Comparison of ENCODE assay signal across 18 cellular contexts in the genomic region with DNA sequence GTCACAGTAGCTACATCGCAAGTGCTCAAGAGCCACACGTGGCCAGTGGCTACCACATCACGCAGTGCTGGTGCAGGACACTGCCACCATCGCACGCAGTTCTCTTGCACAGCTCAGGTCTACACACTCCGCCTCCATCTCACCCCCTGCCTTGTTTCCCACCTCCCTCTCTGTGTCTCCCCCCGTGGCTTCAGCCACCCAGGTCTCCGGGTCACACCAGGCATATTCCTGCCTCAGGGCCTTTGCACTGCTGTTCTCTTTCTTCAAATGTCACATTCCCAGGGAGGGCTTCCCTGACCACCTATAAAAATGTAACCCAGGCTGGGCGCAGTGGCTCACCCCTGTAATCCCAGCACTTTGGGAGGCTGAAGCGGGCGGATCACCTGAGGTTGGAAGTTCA. TPM values are rescaled to one million over a fixed set of nuclear protein-coding genes. Genes with fewer than 3 reads are reported as not detected.
DNase-seq lines count a peak whose midpoint lies in the region; ATAC-seq, FAIRE-seq and TF ChIP-seq lines count a peak whose summit lies in the region.
"Had no signal": no experiment of that assay in that cellular context is flagged by ENCODE, and none has a peak within 500 bp of the region (broad histone marks: within the 10 kb centered on the region; RNA-seq: fewer than 3 reads in every experiment).

No MANE protein-coding gene starts in this region.

- H3K18ac ChIP-seq in H1 (ENCODE audit: extremely low read depth, low read length) (no peak overlapping the region), neuronal stem cell (ENCODE audit: low read length) (no peak overlapping the region)

- H3K36me3 ChIP-seq in OCI-LY7 (ENCODE audit: insufficient read depth, low read length) = no peaks in the 10 kb centered on the region
- no peaks in the 10 kb centered on the region for H3K36me3 ChIP-seq in H1 (ENCODE audit: control insufficient read depth in 2 of 4, insufficient read depth in 4 of 4, low read length in 3 of 4)
- no peaks in the 10 kb centered on the region for H3K36me3 ChIP-seq in neuronal stem cell (replicated peaks in 1 of 2; ENCODE audit: control insufficient read depth in 2 of 2, insufficient read depth in 2 of 2, low read length in 2 of 2)
- H3K36me3 ChIP-seq: colonic mucosa, prostate gland, tibial nerve had no signal

- H4K91ac ChIP-seq in H1 (replicated peaks; ENCODE audit: insufficient read length, low read length) (no peak overlapping the region), neuronal stem cell (ENCODE audit: low read depth, low read length, poor library complexity) (no peak overlapping the region)

- WGBS in H1 (ENCODE audit: extremely low coverage in 1 of 2, insufficient coverage in 1 of 2, insufficient read length in 1 of 2, insufficient replicate concordance in 2 of 2, low coverage in 1 of 2, low lambda C conversion rate in 2 of 2, missing lambda C conversion rate in 1 of 2), 2 experiments = 83% methylated on average over 11 of the region's 11 CpGs; no CpG with 5 or more reads in 1 of the 2 experiments
- no CpG with 5 or more reads among the region's 11 CpGs for WGBS in neuronal stem cell (ENCODE audit: extremely low coverage in 2 of 2, insufficient read length in 2 of 2, insufficient replicate concordance in 1 of 2), 2 donors

- H2BK12ac ChIP-seq in H1 (ENCODE audit: low read depth, low read length) (no peak overlapping the region), neuronal stem cell (ENCODE audit: low read length) (no peak overlapping the region)

- CTCF ChIA-PET in activated CD8-positive, alpha-beta memory T cell treated with anti-CD3 and anti-CD28 coated beads, Interleukin-2, amount 10 ng/mL, durations not matched to agents 7 days and 5 days (lab: Charles Lee) = interaction anchor here (0.8 to 8.2 kb wide), 9 partner anchors 8 to 139 kb away, joined by 3 to 71 read pairs (median 6); no protein-coding TSS in a partner anchor
- CTCF ChIA-PET in OCI-LY7 (lab: Charles Lee; ENCODE audit: unreplicated experiment) = no interaction called here
- CTCF ChIA-PET in H1 (lab: Charles Lee; ENCODE audit: partially characterized antibody) = interaction anchor here (0.6 to 15.2 kb wide), 31 partner anchors 9 to 170 kb away, joined by 3 to 254 read pairs (median 4); partner anchors contain the start of genes CCDC8 and PNMA8A
- CTCF ChIA-PET in activated CD4-positive, alpha-beta memory T cell treated with anti-CD3 and anti-CD28 coated beads, Interleukin-2, amount 10 ng/mL, durations not matched to agents 7 days and 5 days (lab: Charles Lee) = interaction anchor here (1.1 to 1.7 kb wide), 4 partner anchors 17 to 140 kb away, joined by 3 to 6 read pairs (median 4); no protein-coding TSS in a partner anchor

- H3K14ac ChIP-seq in H1 (ENCODE audit: insufficient read length) (no peak overlapping the region), neuronal stem cell (ENCODE audit: low read length) (no peak overlapping the region)

- H3K4me3 ChIP-seq in OCI-LY7 (ENCODE audit: low read depth, low read length, poor library complexity, severe bottlenecking) = no peak overlapping the region
- no peak overlapping the region for H3K4me3 ChIP-seq in H1 (ENCODE audit: extremely low read depth in 1 of 4, insufficient read depth in 2 of 4, low read depth in 3 of 4, low read length in 4 of 4)
- H3K4me3 ChIP-seq in neuronal stem cell (ENCODE audit: low read length in 2 of 2) = no peak overlapping the region
- H3K4me3 ChIP-seq: colonic mucosa, GM23248, tibial nerve had no signal

- TF ChIP-seq RAD21 in H1 (IDR thresholded peaks at IDR 0.05 in 1 of 2, conservative IDR thresholded peaks at IDR 0.05 in 1 of 2; ENCODE audit: low read depth in 2 of 2, low read length in 2 of 2) = no peak

- no peaks in the 10 kb centered on the region for H3K9me3 ChIP-seq in OCI-LY7 (ENCODE audit: low read length)
- no peaks in the 10 kb centered on the region for H3K9me3 ChIP-seq in H1 (ENCODE audit: insufficient read depth in 2 of 2, low read depth in 1 of 2, low read length in 1 of 2)
- H3K9me3 ChIP-seq in neuronal stem cell (replicated peaks in 1 of 2; ENCODE audit: control insufficient read depth in 2 of 2, insufficient read depth in 1 of 2, low read depth in 1 of 2, low read length in 2 of 2) = peaks cover 0 to 1% of the 10 kb centered on the region in 2 donors
- H3K9me3 ChIP-seq: colonic mucosa, prostate gland, tibial nerve had no signal

- H2BK120ac ChIP-seq in H1 (replicated peaks; ENCODE audit: low read depth, low read length) = no peak overlapping the region
- no peak overlapping the region for H2BK120ac ChIP-seq in neuronal stem cell (ENCODE audit: low read depth, low read length)

- H3K27me3 ChIP-seq in H1 (replicated peaks in 1 of 4; ENCODE audit: control insufficient read depth in 3 of 4, extremely low read depth in 1 of 4, insufficient read depth in 3 of 4, low read length in 3 of 4) = peaks cover 0 to 30% (median 19%) of the 10 kb centered on the region in 4 experiments; a peak in 6 of 7 replicates
- H3K27me3 ChIP-seq in neuronal stem cell (ENCODE audit: control insufficient read depth in 3 of 3, insufficient read depth in 3 of 3, low read depth in 1 of 3, low read length in 3 of 3) = peaks cover 0 to 36% (median 2%) of the 10 kb centered on the region in 3 experiments
- H3K27me3 ChIP-seq: colonic mucosa, foreskin keratinocyte had no signal

- POLR2A ChIA-PET in OCI-LY7 (lab: Charles Lee) = no interaction called here
- POLR2A ChIA-PET in H1 (lab: Charles Lee; ENCODE audit: partially characterized antibody) = interaction anchor here (1.6 to 4.4 kb wide), 2 partner anchors 10 to 86 kb away, joined by 3 to 28 read pairs; partner anchors contain the start of gene CCDC8
- POLR2A ChIA-PET in activated CD4-positive, alpha-beta memory T cell treated with anti-CD3 and anti-CD28 coated beads, Interleukin-2, amount 10 ng/mL, durations not matched to agents 7 days and 5 days (lab: Charles Lee) = no interaction called here

- peak; percentile 16 for ATAC-seq in activated CD8-positive, alpha-beta memory T cell treated with anti-CD3 and anti-CD28 coated beads, Interleukin-2, amount 10 ng/mL, durations not matched to agents 7 days and 5 days
- no peak for ATAC-seq in GM18517 (IDR thresholded peaks at IDR 0.05; ENCODE audit: unreplicated experiment)
- ATAC-seq: foreskin keratinocyte had no signal

- no peaks in the 10 kb centered on the region for H3K79me2 ChIP-seq in OCI-LY7 (ENCODE audit: insufficient read depth, low read depth, low read length)
- no peaks in the 10 kb centered on the region for H3K79me2 ChIP-seq in H1 (ENCODE audit: control insufficient read depth in 1 of 2, insufficient read depth in 2 of 2, low read length in 2 of 2)

- H4K8ac ChIP-seq in H1 (ENCODE audit: extremely low read depth, insufficient read depth, low read length) = no peak overlapping the region
- H4K8ac ChIP-seq in neuronal stem cell (ENCODE audit: low read depth, low read length) = no peak overlapping the region

- BruUV-seq in OCI-LY7 (replicated peaks; lab: Mats Ljungman, UMichigan) = no TSS peak

- DNase-seq in activated CD8-positive, alpha-beta memory T cell treated with anti-CD3 and anti-CD28 coated beads, Interleukin-2, amount 10 ng/mL, durations not matched to agents 7 days and 5 days = no peak
- no peak for DNase-seq in activated CD8-positive, alpha-beta memory T cell treated with anti-CD3 and anti-CD28 coated beads for 24 hours
- no peak for DNase-seq in OCI-LY7 (ENCODE audit: low spot score)
- DNase-seq in H1 (ENCODE audit: low read depth in 1 of 2, low spot score in 2 of 2) = no peak
- no peak for DNase-seq in neuronal stem cell (ENCODE audit: low spot score)
- no peak for DNase-seq in activated CD4-positive, alpha-beta memory T cell treated with anti-CD3 and anti-CD28 coated beads, Interleukin-2, amount 10 ng/mL, durations not matched to agents 7 days and 5 days
- no peak for DNase-seq in NCI-H526 (lab: John Stamatoyannopoulos, UW)
- DNase-seq: 8988T, SIG-M5 had no signal

- TF ChIP-seq POLR2A in H1 (IDR thresholded peaks at IDR 0.05; ENCODE audit: control extremely low read depth in 1 of 2, low read depth in 2 of 2, low read length in 2 of 2) = no peak

- H3K9me2 ChIP-seq in OCI-LY7 (ENCODE audit: insufficient read depth, low read length) = no peaks in the 10 kb centered on the region

- H3K79me1 ChIP-seq in H1 (ENCODE audit: low read depth, low read length) = no peaks in the 10 kb centered on the region
- H3K79me1 ChIP-seq in neuronal stem cell (ENCODE audit: low read depth, low read length) = peaks cover 2% of the 10 kb centered on the region

- no peaks in the 10 kb centered on the region for H3K36me3 Mint-ChIP-seq in activated CD8-positive, alpha-beta memory T cell treated with anti-CD3 and anti-CD28 coated beads, Interleukin-2, amount 10 ng/mL, durations not matched to agents 7 days and 5 days
- no peaks in the 10 kb centered on the region for H3K36me3 Mint-ChIP-seq in activated CD4-positive, alpha-beta memory T cell treated with anti-CD3 and anti-CD28 coated beads, Interleukin-2, amount 10 ng/mL, durations not matched to agents 7 days and 5 days (ENCODE audit: low read depth)
- H3K36me3 Mint-ChIP-seq: CD4-positive, alpha-beta memory T cell had no signal

- H2BK20ac ChIP-seq in H1 (ENCODE audit: low read length) = no peak overlapping the region

- no peak overlapping the region for H3K27ac Mint-ChIP-seq in activated CD8-positive, alpha-beta memory T cell treated with anti-CD3 and anti-CD28 coated beads, Interleukin-2, amount 10 ng/mL, durations not matched to agents 7 days and 5 days
- H3K27ac Mint-ChIP-seq in activated CD4-positive, alpha-beta memory T cell treated with anti-CD3 and anti-CD28 coated beads, Interleukin-2, amount 10 ng/mL, durations not matched to agents 7 days and 5 days = no peak overlapping the region
- H3K27ac Mint-ChIP-seq: effector memory CD8-positive, alpha-beta T cell had no signal

- no peak overlapping the region for H4K5ac ChIP-seq in H1 (ENCODE audit: insufficient read length, low read depth, low read length)

- no peak overlapping the region for H3K4ac ChIP-seq in H1 (replicated peaks; ENCODE audit: insufficient read length, low read depth, low read length)
- H3K4ac ChIP-seq in neuronal stem cell (ENCODE audit: low read length) = no peak overlapping the region

- no peak overlapping the region for H3K56ac ChIP-seq in H1 (replicated peaks; ENCODE audit: insufficient read length, low read depth, low read length)

- peak overlapping the region; percentile 41 for H3K27ac ChIP-seq in OCI-LY7 (ENCODE audit: low read depth, low read length, poor library complexity, severe bottlenecking)
- H3K27ac ChIP-seq in H1 (ENCODE audit: low read depth, low read length) = no peak overlapping the region
- H3K27ac ChIP-seq in neuronal stem cell (replicated peaks; ENCODE audit: low read length) = no peak overlapping the region
- H3K27ac ChIP-seq: colonic mucosa, foreskin keratinocyte, GM23248, prostate gland, tibial nerve had no signal

- H4K20me1 ChIP-seq in OCI-LY7 (ENCODE audit: insufficient read depth, low read length) (no peaks in the 10 kb centered on the region), H1 (replicated peaks in 1 of 2; ENCODE audit: control insufficient read depth in 1 of 2, insufficient read depth in 2 of 2, low read length in 2 of 2) (peaks cover 0 to 2% of the 10 kb centered on the region in 2 experiments)

- H3K27me3 Mint-ChIP-seq in activated CD8-positive, alpha-beta memory T cell treated with anti-CD3 and anti-CD28 coated beads, Interleukin-2, amount 10 ng/mL, durations not matched to agents 7 days and 5 days = peaks cover 57% of the 10 kb centered on the region
- H3K27me3 Mint-ChIP-seq in activated CD4-positive, alpha-beta memory T cell treated with anti-CD3 and anti-CD28 coated beads, Interleukin-2, amount 10 ng/mL, durations not matched to agents 7 days and 5 days = peaks cover 51% of the 10 kb centered on the region

- no peak overlapping the region for H3K9ac ChIP-seq in H1 (replicated peaks in 1 of 4; ENCODE audit: extremely low read depth in 1 of 4, low read depth in 3 of 4, low read length in 3 of 4)
- H3K9ac ChIP-seq in neuronal stem cell (ENCODE audit: low read depth, low read length, poor library complexity) = no peak overlapping the region
- H3K9ac ChIP-seq: GM23248 had no signal

- no peak overlapping the region for H2BK5ac ChIP-seq in H1 (ENCODE audit: low read depth, low read length)
- H2BK5ac ChIP-seq in neuronal stem cell (ENCODE audit: low read length) = no peak overlapping the region

- no peak for TF ChIP-seq CTCF in OCI-LY7 (conservative IDR thresholded peaks at IDR 0.05; ENCODE audit: low read length)
- TF ChIP-seq CTCF in H1 (IDR thresholded peaks at IDR 0.05; ENCODE audit: control extremely low read depth in 1 of 3, insufficient read depth in 1 of 3, low read depth in 1 of 3, low read length in 3 of 3) = no peak

- no peaks in the 10 kb centered on the region for H3K9me3 Mint-ChIP-seq in activated CD8-positive, alpha-beta memory T cell treated with anti-CD3 and anti-CD28 coated beads, Interleukin-2, amount 10 ng/mL, durations not matched to agents 7 days and 5 days (ENCODE audit: low read depth)
- H3K9me3 Mint-ChIP-seq in activated CD4-positive, alpha-beta memory T cell treated with anti-CD3 and anti-CD28 coated beads, Interleukin-2, amount 10 ng/mL, durations not matched to agents 7 days and 5 days = no peaks in the 10 kb centered on the region
- H3K9me3 Mint-ChIP-seq: CD4-positive, alpha-beta memory T cell; effector memory CD8-positive, alpha-beta T cell had no signal

- H3K23me2 ChIP-seq in H1 (ENCODE audit: low read depth, low read length) = peaks cover 13% of the 10 kb centered on the region; the same call in 1 of the 2 replicates

- H3K4me3 Mint-ChIP-seq in activated CD8-positive, alpha-beta memory T cell treated with anti-CD3 and anti-CD28 coated beads, Interleukin-2, amount 10 ng/mL, durations not matched to agents 7 days and 5 days = no peak overlapping the region
- H3K4me3 Mint-ChIP-seq in activated CD4-positive, alpha-beta memory T cell treated with anti-CD3 and anti-CD28 coated beads, Interleukin-2, amount 10 ng/mL, durations not matched to agents 7 days and 5 days = no peak overlapping the region

- no peak overlapping the region for H2BK15ac ChIP-seq in H1 (ENCODE audit: low read length)
- H2BK15ac ChIP-seq in neuronal stem cell (ENCODE audit: low read length) = no peak overlapping the region

- H2AK5ac ChIP-seq in H1 (ENCODE audit: low read depth, low read length) (no peak overlapping the region), neuronal stem cell (ENCODE audit: low read depth, low read length) (peak overlapping the region; percentile 81)

- H3K4me1 Mint-ChIP-seq in activated CD8-positive, alpha-beta memory T cell treated with anti-CD3 and anti-CD28 coated beads, Interleukin-2, amount 10 ng/mL, durations not matched to agents 7 days and 5 days = peaks cover 11% of the 10 kb centered on the region
- H3K4me1 Mint-ChIP-seq in activated CD4-positive, alpha-beta memory T cell treated with anti-CD3 and anti-CD28 coated beads, Interleukin-2, amount 10 ng/mL, durations not matched to agents 7 days and 5 days = peaks cover 8% of the 10 kb centered on the region

- peak overlapping the region; percentile 50; the same call in 1 of the 2 replicates for H2AFZ ChIP-seq in OCI-LY7 (ENCODE audit: low read length)
- no peak overlapping the region for H2AFZ ChIP-seq in H1 (ENCODE audit: low read length)
- H2AFZ ChIP-seq in neuronal stem cell (ENCODE audit: low read length) = no peak overlapping the region
- H2AFZ ChIP-seq: GM23248 had no signal

- H3K4me2 ChIP-seq in OCI-LY7 (ENCODE audit: low read length) (peak overlapping the region; percentile 48), H1 (ENCODE audit: insufficient read depth in 1 of 2, low read depth in 2 of 2, low read length in 2 of 2) (no peak overlapping the region; a peak in 1 of 4 replicates), neuronal stem cell (ENCODE audit: insufficient read depth, low read length, poor library complexity, severe bottlenecking) (no peak overlapping the region)

- H3K4me1 ChIP-seq in OCI-LY7 (ENCODE audit: insufficient read depth, low read length, poor library complexity, severe bottlenecking) (peaks cover 36% of the 10 kb centered on the region), H1 (replicated peaks in 1 of 4; ENCODE audit: control insufficient read depth in 3 of 4, insufficient read depth in 4 of 4, low read length in 3 of 4) (peaks cover 0 to 18% (median 12%) of the 10 kb centered on the region in 4 experiments; a peak in 5 of 7 replicates), neuronal stem cell (ENCODE audit: control insufficient read depth in 2 of 2, insufficient read depth in 1 of 2, low read depth in 1 of 2, low read length in 2 of 2) (peaks cover 14 to 19% of the 10 kb centered on the region in 2 donors)

- intact Hi-C loops in OCI-LY7 (cut with micrococcal nuclease; ENCODE audit: unreplicated experiment) = loop anchor here (1.0 to 2.0 kb wide), 3 partner anchors 30 to 110 kb away; no protein-coding TSS in a partner anchor

- TF ChIP-seq EP300 in H1 (IDR thresholded peaks at IDR 0.05; ENCODE audit: borderline replicate concordance in 1 of 2, low read depth in 2 of 2, low read length in 2 of 2) = no peak

- no peak overlapping the region for H3K23ac ChIP-seq in H1 (ENCODE audit: insufficient read length)
- H3K23ac ChIP-seq in neuronal stem cell (ENCODE audit: low read depth, low read length, poor library complexity) = no peak overlapping the region

- FAIRE-seq in H1 (lab: Jason Lieb, UNC) = no peak

RNA-seq across cellular contexts. Expression of gene CCDC8, which starts 10.6 kb away (rescaled TPM):
- not detected for total RNA-seq in activated CD8-positive, alpha-beta memory T cell treated with anti-CD3 and anti-CD28 coated beads, Interleukin-2, amount 10 ng/mL, durations not matched to agents 7 days and 5 days
- 0.09 TPM in 1 of 2 replicates, not detected in the other for total RNA-seq in OCI-LY7 (2014; rRNA removed; shearing (Covaris generic))
- total RNA-seq in OCI-LY7 (2022) = 0.10 TPM in 1 of 2 replicates, not detected in the other
- 13.6 and 15.1 TPM in 2 replicates for total RNA-seq in H1 (2021; fragmentation: NEBNext Ultra II Directional; extraction: Animal tissue kit (Norgen Biotek cat#: 25700))
- 4.9 and 6.6 TPM in 2 replicates for polyA plus RNA-seq in H1 (2011; rRNA removed)
- 8.6 TPM for polyA plus RNA-seq in H1 (2011; cell fraction: cytosol; rRNA removed)
- polyA plus RNA-seq in H1 (2011; cell fraction: nucleus; rRNA removed) = 6.5 TPM
- polyA plus RNA-seq in H1 (2012, experiment 1 of 2) = 10.7 to 12.2 TPM (median 11.4 TPM) in 4 replicates
- 6.5 TPM for polyA plus RNA-seq in H1 (2012, experiment 2 of 2)
- 9.0 TPM for polyA plus RNA-seq in H1 (2013, experiment 1 of 2)
- 9.5 TPM for polyA plus RNA-seq in H1 (2013, experiment 2 of 2)
- polyA minus RNA-seq in H1 (2011; rRNA and poly(A)+ RNA removed) = 5.4 and 5.9 TPM in 2 replicates
- polyA minus RNA-seq in H1 (2011; cell fraction: cytosol; rRNA and poly(A)+ RNA removed) = 8.7 TPM
- 6.8 TPM for polyA minus RNA-seq in H1 (2011; cell fraction: nucleus; rRNA and poly(A)+ RNA removed)
- polyA plus RNA-seq in neuronal stem cell (2013, experiment 1 of 2) = 7.0 TPM
- polyA plus RNA-seq in neuronal stem cell (2013, experiment 2 of 2) = 7.6 TPM
- not detected for total RNA-seq in activated CD4-positive, alpha-beta memory T cell treated with anti-CD3 and anti-CD28 coated beads, Interleukin-2, amount 10 ng/mL, durations not matched to agents 7 days and 5 days
- total RNA-seq: CD4-positive, alpha-beta memory T cell had no signal
- polyA plus RNA-seq: CD4-positive, alpha-beta memory T cell had no signal

RNA-seq across cellular contexts. Expression of gene PNMA8C, which starts 26.0 kb away (rescaled TPM):
- total RNA-seq in activated CD8-positive, alpha-beta memory T cell treated with anti-CD3 and anti-CD28 coated beads, Interleukin-2, amount 10 ng/mL, durations not matched to agents 7 days and 5 days = not detected
- 1.0 and 1.5 TPM in 2 replicates for total RNA-seq in OCI-LY7 (2014; rRNA removed; shearing (Covaris generic))
- 4.3 and 4.9 TPM in 2 replicates for total RNA-seq in OCI-LY7 (2022)
- total RNA-seq in H1 (2021; fragmentation: NEBNext Ultra II Directional; extraction: Animal tissue kit (Norgen Biotek cat#: 25700)) = 1.7 and 1.8 TPM in 2 replicates
- 0.46 and 0.53 TPM in 2 replicates for polyA plus RNA-seq in H1 (2011; rRNA removed)
- polyA plus RNA-seq in H1 (2011; cell fraction: cytosol; rRNA removed) = 0.48 TPM
- polyA plus RNA-seq in H1 (2011; cell fraction: nucleus; rRNA removed) = 0.46 TPM
- polyA plus RNA-seq in H1 (2012, experiment 1 of 2) = 0.66 to 1.0 TPM (median 0.76 TPM) in 4 replicates
- polyA plus RNA-seq in H1 (2012, experiment 2 of 2) = 0.10 TPM
- 0.57 TPM for polyA plus RNA-seq in H1 (2013, experiment 1 of 2)
- polyA plus RNA-seq in H1 (2013, experiment 2 of 2) = 0.63 TPM
- polyA minus RNA-seq in H1 (2011; rRNA and poly(A)+ RNA removed) = 0.91 and 1.1 TPM in 2 replicates
- polyA minus RNA-seq in H1 (2011; cell fraction: cytosol; rRNA and poly(A)+ RNA removed) = 0.59 TPM
- 0.50 TPM for polyA minus RNA-seq in H1 (2011; cell fraction: nucleus; rRNA and poly(A)+ RNA removed)
- 0.52 TPM for polyA plus RNA-seq in neuronal stem cell (2013, experiment 1 of 2)
- 0.47 TPM for polyA plus RNA-seq in neuronal stem cell (2013, experiment 2 of 2)
- total RNA-seq in activated CD4-positive, alpha-beta memory T cell treated with anti-CD3 and anti-CD28 coated beads, Interleukin-2, amount 10 ng/mL, durations not matched to agents 7 days and 5 days = not detected
- total RNA-seq: CD4-positive, alpha-beta memory T cell; foreskin keratinocyte; GM23248 had no signal
- polyA plus RNA-seq: CD4-positive, alpha-beta memory T cell; esophagus; foreskin keratinocyte; GM23248 had no signal

RNA-seq across cellular contexts. Expression of gene PPP5C, which starts 55.8 kb away (rescaled TPM):
- total RNA-seq in activated CD8-positive, alpha-beta memory T cell treated with anti-CD3 and anti-CD28 coated beads, Interleukin-2, amount 10 ng/mL, durations not matched to agents 7 days and 5 days = 100 to 1,000 TPM in 1 of 2 experiments, 10 to 100 TPM in 1; 99.2 to 110 TPM
- total RNA-seq in OCI-LY7 (2014; rRNA removed; shearing (Covaris generic)) = 110 and 118 TPM in 2 replicates
- total RNA-seq in OCI-LY7 (2022) = 103 and 105 TPM in 2 replicates
- 105 and 112 TPM in 2 replicates for total RNA-seq in H1 (2021; fragmentation: NEBNext Ultra II Directional; extraction: Animal tissue kit (Norgen Biotek cat#: 25700))
- 156 and 199 TPM in 2 replicates for polyA plus RNA-seq in H1 (2011; rRNA removed)
- polyA plus RNA-seq in H1 (2011; cell fraction: cytosol; rRNA removed) = 191 TPM
- 304 TPM for polyA plus RNA-seq in H1 (2011; cell fraction: nucleus; rRNA removed)
- polyA plus RNA-seq in H1 (2012, experiment 1 of 2) = 103 to 125 TPM (median 114 TPM) in 4 replicates
- 82.0 TPM for polyA plus RNA-seq in H1 (2012, experiment 2 of 2)
- polyA plus RNA-seq in H1 (2013, experiment 1 of 2) = 75.4 TPM
- polyA plus RNA-seq in H1 (2013, experiment 2 of 2) = 69.8 TPM
- polyA minus RNA-seq in H1 (2011; rRNA and poly(A)+ RNA removed) = 133 and 161 TPM in 2 replicates
- polyA minus RNA-seq in H1 (2011; cell fraction: cytosol; rRNA and poly(A)+ RNA removed) = 78.8 TPM
- polyA minus RNA-seq in H1 (2011; cell fraction: nucleus; rRNA and poly(A)+ RNA removed) = 104 TPM
- 79.2 TPM for polyA plus RNA-seq in neuronal stem cell (2013, experiment 1 of 2)
- polyA plus RNA-seq in neuronal stem cell (2013, experiment 2 of 2) = 78.7 TPM
- 10 to 100 TPM; 84.6 to 85.1 TPM for total RNA-seq in activated CD4-positive, alpha-beta memory T cell treated with anti-CD3 and anti-CD28 coated beads, Interleukin-2, amount 10 ng/mL, durations not matched to agents 7 days and 5 days

Comparison
In these comparisons a context has a peak if more than half of its experiments do, and no peak if none do; other contexts are left out.
1. RNA of gene CCDC8, which starts 10.6 kb away (total RNA-seq): 13.6 to 15.1 TPM in H1; 0.09 to 0.10 TPM in OCI-LY7, not detected in activated CD8-positive, alpha-beta memory T cell treated with anti-CD3 and anti-CD28 coated beads, Interleukin-2, amount 10 ng/mL, durations not matched to agents 7 days and 5 days and not detected in activated CD4-positive, alpha-beta memory T cell treated with anti-CD3 and anti-CD28 coated beads, Interleukin-2, amount 10 ng/mL, durations not matched to agents 7 days and 5 days; every median in the first group is over 10 times any median in the second.